In the genomic region with DNA sequence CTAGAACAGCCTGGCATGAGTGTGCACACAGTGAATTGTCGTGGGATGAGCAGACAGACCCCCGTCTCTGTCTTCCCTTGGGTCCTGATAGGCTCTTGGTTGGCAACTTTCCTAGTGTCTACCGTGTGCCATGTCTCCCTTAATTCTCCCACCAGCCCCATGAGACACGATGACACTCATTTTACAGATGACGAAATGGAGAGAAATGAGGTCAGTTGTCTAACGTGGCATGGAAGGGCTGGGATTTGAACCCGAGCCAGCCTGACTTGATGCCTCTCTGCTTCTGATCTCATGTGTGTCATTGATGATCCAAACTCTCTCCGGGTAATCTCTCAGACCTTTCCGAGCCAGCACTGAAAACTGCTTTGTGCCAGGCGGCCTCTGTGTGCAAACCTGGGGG, we compare ENCODE assay signal across 27 cellular contexts. TPM values are rescaled to one million over a fixed set of nuclear protein-coding genes. Genes with fewer than 3 reads are reported as not detected.
"Had no signal": no experiment of that assay in that cellular context is flagged by ENCODE, and none has a peak within 500 bp of the region (broad histone marks: within the 10 kb centered on the region; RNA-seq: fewer than 3 reads in every experiment).

No MANE protein-coding gene starts in this region.

- FAIRE-seq: endothelial cell of umbilical vein, frontal cortex had no signal

- H3K36me3 ChIP-seq: heart left ventricle, sigmoid colon, stomach, thoracic aorta, transverse colon had no signal

- H3K4me1 Mint-ChIP-seq: stimulated activated naive B cell treated with anti-CD40 and anti-IgM and Interleukin-4, amounts not matched to agents 10 μg/mL and 1 μg/mL and 100 μg/mL, for 72 hours had no signal

- H3K4me3 Mint-ChIP-seq: endodermal cell; naive thymus-derived CD4-positive, alpha-beta T cell; nephron progenitor cell; stimulated activated naive B cell treated with anti-CD40 and anti-IgM and Interleukin-4, amounts not matched to agents 10 μg/mL and 1 μg/mL and 100 μg/mL, for 72 hours had no signal

- H3K27ac Mint-ChIP-seq: endodermal cell; naive thymus-derived CD4-positive, alpha-beta T cell; nephron progenitor cell; stimulated activated naive B cell treated with anti-CD40 and anti-IgM and Interleukin-4, amounts not matched to agents 10 μg/mL and 1 μg/mL and 100 μg/mL, for 72 hours had no signal

- H3K27me3 ChIP-seq: heart left ventricle, sigmoid colon, stomach, transverse colon had no signal

- ATAC-seq: heart left ventricle; naive thymus-derived CD4-positive, alpha-beta T cell; stimulated activated naive B cell treated with anti-CD40 and anti-IgM and Interleukin-4, amounts not matched to agents 10 μg/mL and 1 μg/mL and 100 μg/mL, for 72 hours had no signal

- H3K27me3 Mint-ChIP-seq: naive thymus-derived CD4-positive, alpha-beta T cell; stimulated activated naive B cell treated with anti-CD40 and anti-IgM and Interleukin-4, amounts not matched to agents 10 μg/mL and 1 μg/mL and 100 μg/mL, for 72 hours had no signal

- H3K9me3 Mint-ChIP-seq: endodermal cell; naive thymus-derived CD4-positive, alpha-beta T cell; nephron progenitor cell; stimulated activated naive B cell treated with anti-CD40 and anti-IgM and Interleukin-4, amounts not matched to agents 10 μg/mL and 1 μg/mL and 100 μg/mL, for 72 hours had no signal

- H3K4me3 ChIP-seq: coronary artery, heart left ventricle, sigmoid colon, skin epidermis, stomach, thoracic aorta, transverse colon had no signal

- H3K9me3 ChIP-seq: heart left ventricle, sigmoid colon, stomach, thoracic aorta, transverse colon had no signal

- DNase-seq: effector CD4-positive, alpha-beta T cell; endodermal cell; heart left ventricle; hippocampal formation; kidney glomerular epithelial cell; mesendoderm; naive thymus-derived CD4-positive, alpha-beta T cell; nephron progenitor cell; sigmoid colon; stimulated activated CD4-positive, alpha-beta T cell treated with anti-CD3 and anti-CD28 coated beads, Interleukin-2, amount 100 ng/mL, for 24 hours; stimulated activated CD4-positive, alpha-beta T cell treated with anti-CD3 and anti-CD28 coated beads, Interleukin-4, amount 100 ng/mL, for 4 hours; stimulated activated naive B cell treated with anti-CD40 and anti-IgM and Interleukin-4, amounts not matched to agents 10 μg/mL and 1 μg/mL and 100 μg/mL, for 72 hours; stomach; transverse colon had no signal

- H3K27ac ChIP-seq: coronary artery, heart left ventricle, sigmoid colon, stomach, thoracic aorta, transverse colon had no signal

RNA-seq across cellular contexts. Expression of a gene that starts 8.4 kb away (rescaled TPM):
- total RNA-seq: dermis microvascular lymphatic vessel endothelial cell, endothelial cell of umbilical vein, frontal cortex, glomerular endothelial cell, liver, lung microvascular endothelial cell, omental fat pad, pulmonary artery endothelial cell, sigmoid colon, stomach, thoracic aorta, ureter had no signal
- polyA plus RNA-seq: naive thymus-derived CD4-positive, alpha-beta T cell had no signal

RNA-seq across cellular contexts. Expression of a gene that starts 26.2 kb away (rescaled TPM):
- total RNA-seq: dermis microvascular lymphatic vessel endothelial cell; endothelial cell of umbilical vein; frontal cortex; glomerular endothelial cell; liver; lung microvascular endothelial cell; mononuclear cell; naive thymus-derived CD4-positive, alpha-beta T cell; omental fat pad; pulmonary artery endothelial cell; sigmoid colon; thoracic aorta; ureter had no signal
- polyA plus RNA-seq: endothelial cell of umbilical vein; liver; naive thymus-derived CD4-positive, alpha-beta T cell had no signal

RNA-seq across cellular contexts. Expression of a gene that starts 33.6 kb away (rescaled TPM):
- total RNA-seq: endodermal cell, endothelial cell of umbilical vein, glomerular endothelial cell, pulmonary artery endothelial cell had no signal
- polyA plus RNA-seq: endothelial cell of umbilical vein had no signal

RNA-seq across cellular contexts. Expression of a gene that starts 51.0 kb away (rescaled TPM):
- total RNA-seq: endodermal cell, endothelial cell of umbilical vein, glomerular endothelial cell, lung microvascular endothelial cell, pulmonary artery endothelial cell had no signal
- polyA plus RNA-seq: endothelial cell of umbilical vein had no signal
